Comparison of ENCODE assay signal across 21 cellular contexts in genomic region chrX:41858161-41858775, GRCh38.
"Had no signal": no experiment of that assay in that cellular context is flagged by ENCODE, and none has a peak within 500 bp of the region (broad histone marks: within the 10 kb centered on the region; RNA-seq: fewer than 3 reads in every experiment).

No MANE protein-coding gene starts in this region.

- H3K36me3 Mint-ChIP-seq: naive B cell had no signal

- H3K4me1 ChIP-seq: ascending aorta, breast epithelium, left ventricle myocardium inferior, pancreas, sigmoid colon had no signal

- H3K36me3 ChIP-seq: ascending aorta, breast epithelium, esophagus muscularis mucosa, left ventricle myocardium inferior, pancreas, sigmoid colon, spleen had no signal

- H3K27me3 Mint-ChIP-seq: activated B cell treated with CpG ODN at 0.5 μM for 24 hours; naive B cell; stimulated activated naive B cell treated with anti-CD40 and anti-IgM and Interleukin-4, amounts not matched to agents 10 μg/mL and 1 μg/mL and 100 μg/mL, for 72 hours had no signal

- H3K27ac Mint-ChIP-seq: activated B cell treated with CpG ODN at 0.5 μM for 24 hours; activated CD8-positive, alpha-beta T cell treated with anti-CD3 and anti-CD28 coated beads, Interleukin-2, amount 10 ng/mL, durations not matched to agents 7 days and 5 days; stimulated activated naive B cell treated with anti-CD40 and anti-IgM and Interleukin-4, amounts not matched to agents 10 μg/mL and 1 μg/mL and 100 μg/mL, for 72 hours had no signal

- ATAC-seq: activated CD8-positive, alpha-beta T cell treated with anti-CD3 and anti-CD28 coated beads, Interleukin-2, amount 10 ng/mL, durations not matched to agents 7 days and 5 days; mucosa of descending colon; pancreas; stimulated activated naive B cell treated with anti-CD40 and anti-IgM and Interleukin-4, amounts not matched to agents 10 μg/mL and 1 μg/mL and 100 μg/mL, for 72 hours had no signal

- H3K4me3 ChIP-seq: ascending aorta, breast epithelium, esophagus muscularis mucosa, left ventricle myocardium inferior, mucosa of descending colon, pancreas, sigmoid colon, spleen had no signal

- DNase-seq: activated B cell treated with CpG ODN at 0.5 μM for 24 hours; activated CD4-positive, alpha-beta T cell treated with anti-CD3 and anti-CD28 coated beads for 48 hours; activated CD8-positive, alpha-beta T cell treated with anti-CD3 and anti-CD28 coated beads, Interleukin-2, amount 10 ng/mL, durations not matched to agents 7 days and 5 days; activated effector memory CD4-positive, alpha-beta T cell treated with anti-CD3 and anti-CD28 coated beads, Interleukin-2, amount 50 U/mL, for 16 hours; activated naive CD4-positive, alpha-beta T cell treated with anti-CD3 and anti-CD28 coated beads, Interleukin-2, amount 50 U/mL, for 16 hours; activated T-cell treated with anti-CD3 and anti-CD28 coated beads, Interleukin-2, amount 50 U/mL, for 48 hours; cerebellar nuclear complex; cortex of kidney; left ventricle myocardium inferior; mammary epithelial cell; mucosa of descending colon; naive B cell; pancreas; sigmoid colon; SK-N-SH; spleen; stimulated activated CD4-positive, alpha-beta T cell treated with anti-CD3 and anti-CD28 coated beads, Interleukin-4, amount 100 ng/mL, for 4 hours; stimulated activated naive B cell treated with anti-CD40 and anti-IgM and Interleukin-4, amounts not matched to agents 10 μg/mL and 1 μg/mL and 100 μg/mL, for 72 hours had no signal

- H3K27ac ChIP-seq: ascending aorta, breast epithelium, esophagus muscularis mucosa, left ventricle myocardium inferior, pancreas, sigmoid colon had no signal

- H3K9me3 ChIP-seq: ascending aorta, breast epithelium, esophagus muscularis mucosa, left ventricle myocardium inferior, mucosa of descending colon, pancreas, sigmoid colon, SK-N-SH, spleen had no signal

- H3K27me3 ChIP-seq: ascending aorta, esophagus muscularis mucosa, sigmoid colon had no signal

- H3K9me3 Mint-ChIP-seq: activated B cell treated with CpG ODN at 0.5 μM for 24 hours had no signal

- H3K4me3 Mint-ChIP-seq: activated B cell treated with CpG ODN at 0.5 μM for 24 hours; activated CD8-positive, alpha-beta T cell treated with anti-CD3 and anti-CD28 coated beads, Interleukin-2, amount 10 ng/mL, durations not matched to agents 7 days and 5 days; naive B cell; stimulated activated naive B cell treated with anti-CD40 and anti-IgM and Interleukin-4, amounts not matched to agents 10 μg/mL and 1 μg/mL and 100 μg/mL, for 72 hours had no signal
